10 cellular contexts compared by ENCODE assay signal in the genomic region with DNA sequence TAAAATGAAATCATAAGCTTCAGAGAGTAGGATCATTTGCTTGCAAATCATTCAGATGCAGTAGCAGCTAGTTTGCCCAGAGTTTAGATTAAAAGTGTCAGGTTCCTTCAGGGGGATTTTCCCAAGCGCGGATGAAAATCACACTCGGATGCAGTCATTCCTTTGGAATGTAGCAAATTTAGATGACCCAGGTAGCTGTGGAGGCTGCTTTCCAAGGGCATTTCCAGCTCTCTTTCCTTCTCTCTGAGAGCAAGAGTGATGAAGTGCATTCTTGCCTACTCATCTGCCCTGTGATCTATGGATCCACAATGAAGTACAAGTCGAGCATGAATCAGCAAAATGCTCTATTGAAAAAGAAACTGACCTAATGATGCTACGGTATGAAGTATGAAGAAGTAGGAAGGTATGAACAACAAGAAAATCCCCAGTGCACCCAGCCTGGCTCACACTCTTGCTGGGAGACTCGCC.
DNase-seq lines count a peak whose midpoint lies in the region; ATAC-seq and TF ChIP-seq lines count a peak whose summit lies in the region.
"Had no signal": no experiment of that assay in that cellular context is flagged by ENCODE, and none has a peak within 500 bp of the region (broad histone marks: within the 10 kb centered on the region; RNA-seq: fewer than 3 reads in every experiment).

No MANE protein-coding gene starts in this region.

- H3K4me2 ChIP-seq in trophoblast cell (ENCODE audit: low read length), result no peak overlapping the region

- H4K8ac ChIP-seq in trophoblast cell (ENCODE audit: low read depth, low read length), result no peak overlapping the region

- no peak overlapping the region for H2AK5ac ChIP-seq in trophoblast cell (ENCODE audit: low read length)

- H3K27me3 ChIP-seq in trophoblast cell (ENCODE audit: insufficient read depth, low read length), result no peaks in the 10 kb centered on the region
- no peaks in the 10 kb centered on the region for H3K27me3 ChIP-seq in suprapubic skin
- H3K27me3 ChIP-seq: right lobe of liver had no signal

- no peak overlapping the region for H3K9ac ChIP-seq in trophoblast cell (ENCODE audit: low read length)

- no peak overlapping the region for H3K14ac ChIP-seq in trophoblast cell (ENCODE audit: low read length)

- no peak overlapping the region for H3K27ac ChIP-seq in RWPE1
- H3K27ac ChIP-seq in trophoblast cell (ENCODE audit: low read depth, low read length), result peak overlapping the region; percentile 47
- no peak overlapping the region for H3K27ac ChIP-seq in suprapubic skin
- H3K27ac ChIP-seq: right lobe of liver had no signal

- no peak for TF ChIP-seq POLR2A in suprapubic skin (IDR thresholded peaks at IDR 0.05)

- H3K4ac ChIP-seq in trophoblast cell (ENCODE audit: low read depth, low read length), result no peak overlapping the region

- H3K4me1 ChIP-seq in trophoblast cell (ENCODE audit: control insufficient read depth in 1 of 2, insufficient read depth in 2 of 2, low read length in 2 of 2) (peaks cover 2 to 3% of the 10 kb centered on the region in 2 experiments), suprapubic skin (peaks cover 5% of the 10 kb centered on the region)
- H3K4me1 ChIP-seq: right lobe of liver had no signal

- no peak for TF ChIP-seq EP300 in suprapubic skin (IDR thresholded peaks at IDR 0.05)

- CTCF ChIA-PET in RWPE1 (lab: Yijun Ruan, JAX), result interaction anchor here (0.5 to 0.6 kb wide), 2 partner anchors 72 to 200 kb away, joined by 4 to 5 read pairs; no protein-coding TSS in a partner anchor

- H3K79me1 ChIP-seq in trophoblast cell (ENCODE audit: low read length), result peaks cover 7% of the 10 kb centered on the region

- no peak overlapping the region for H2BK12ac ChIP-seq in trophoblast cell (ENCODE audit: low read length)

- H3K79me2 ChIP-seq in trophoblast cell (ENCODE audit: control insufficient read depth, insufficient read depth, low read length, poor library complexity), result no peaks in the 10 kb centered on the region

- H2BK120ac ChIP-seq in trophoblast cell (ENCODE audit: insufficient read depth, low read length, poor library complexity), result no peak overlapping the region

- no peak overlapping the region for H3K4me3 ChIP-seq in trophoblast cell (ENCODE audit: low read depth, low read length)
- H3K4me3 ChIP-seq in suprapubic skin, result no peak overlapping the region
- H3K4me3 ChIP-seq: right lobe of liver had no signal

- TF ChIP-seq CTCF in RWPE1 (conservative IDR thresholded peaks at IDR 0.05; ENCODE audit: low read depth) (no peak), suprapubic skin (IDR thresholded peaks at IDR 0.05) (no peak)

- no peak overlapping the region for H3K23ac ChIP-seq in trophoblast cell (ENCODE audit: low read length)

- DNase-seq in GM03348 (ENCODE audit: low spot score) (peak; percentile 64), RWPE1 (ENCODE audit: low spot score) (peak; percentile 97), fibroblast of gingiva (ENCODE audit: low read depth) (peak; percentile 74), trophoblast cell (peak; percentile 82 to 90), suprapubic skin (ENCODE audit: low spot score in 2 of 2) (no peak), NCI-H1694 (lab: John Stamatoyannopoulos, UW) (no peak)
- DNase-seq: NK-92 treated with Interleukin-12 subunit alpha and Interleukin-12 subunit beta, amount 100 ng/mL, for 24 hours; right lobe of liver had no signal

- ATAC-seq in GM19397 (IDR thresholded peaks at IDR 0.05; ENCODE audit: unreplicated experiment) (no peak), HG03521 (IDR thresholded peaks at IDR 0.05; ENCODE audit: unreplicated experiment) (no peak)

- H3K9me3 ChIP-seq in trophoblast cell (ENCODE audit: insufficient read depth, low read depth, low read length), result no peaks in the 10 kb centered on the region
- no peaks in the 10 kb centered on the region for H3K9me3 ChIP-seq in suprapubic skin
- H3K9me3 ChIP-seq: right lobe of liver had no signal

- H3K36me3 ChIP-seq in trophoblast cell (ENCODE audit: control insufficient read depth in 1 of 2, insufficient read depth in 2 of 2, low read length in 2 of 2) (no peaks in the 10 kb centered on the region), suprapubic skin (no peaks in the 10 kb centered on the region)
- H3K36me3 ChIP-seq: right lobe of liver had no signal

- no peak overlapping the region for H3K18ac ChIP-seq in trophoblast cell (ENCODE audit: low read length)

- WGBS in trophoblast cell (ENCODE audit: extremely low coverage, insufficient coverage, insufficient read length), result no CpG with 5 or more reads among the region's 6 CpGs
- WGBS in suprapubic skin, result 29% methylated on average over 6 of the region's 6 CpGs

- H2AFZ ChIP-seq in trophoblast cell (ENCODE audit: insufficient read depth, low read length, poor library complexity), result no peak overlapping the region

- H2BK5ac ChIP-seq in trophoblast cell (ENCODE audit: low read depth, low read length, poor library complexity), result no peak overlapping the region

- POLR2A ChIA-PET in RWPE1 (lab: Yijun Ruan, JAX; ENCODE audit: low non-redundant PET), result no interaction called here

- no peak overlapping the region for H4K12ac ChIP-seq in trophoblast cell (ENCODE audit: low read depth, low read length)

- H4K91ac ChIP-seq in trophoblast cell (ENCODE audit: low read depth, low read length), result no peak overlapping the region

Comparison
In these comparisons a context has a peak if more than half of its experiments do, and no peak if none do; other contexts are left out.
1. DNase-seq: peak in GM03348 (single experiment), RWPE1 (single experiment), fibroblast of gingiva (single experiment) and trophoblast cell (2 of 2); none in suprapubic skin (0 of 2) and NCI-H1694 (single experiment).